Comparison of ENCODE assay signal across 28 cellular contexts in the genomic region with DNA sequence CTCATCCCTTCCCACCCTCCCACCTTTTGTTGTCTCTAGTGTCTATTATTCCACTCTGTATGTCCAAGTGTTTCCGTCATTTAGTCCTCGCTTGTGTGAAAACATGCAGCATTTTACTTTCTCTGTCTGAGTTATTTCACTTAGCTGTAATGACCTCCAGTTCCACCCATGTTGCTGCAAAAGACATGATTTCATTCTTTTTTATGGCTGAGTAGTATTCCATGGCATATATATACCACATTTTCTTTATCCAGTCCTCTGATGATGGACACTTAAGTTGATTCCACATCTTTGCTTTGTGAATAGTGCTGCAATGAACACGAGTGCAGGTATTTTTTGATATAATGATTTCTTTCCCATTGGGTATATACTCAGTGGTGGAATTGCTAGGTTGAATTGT.
"Had no signal": no experiment of that assay in that cellular context is flagged by ENCODE, and none has a peak within 500 bp of the region (broad histone marks: within the 10 kb centered on the region; RNA-seq: fewer than 3 reads in every experiment).

No MANE protein-coding gene starts in this region.

- H3K4me3 ChIP-seq: stomach, suprapubic skin, testis, thoracic aorta, thyroid gland, tibial artery, tibial nerve, transverse colon, upper lobe of left lung, upper lobe of right lung, uterus, vagina had no signal

- H3K36me3 Mint-ChIP-seq: stimulated activated effector memory CD8-positive, alpha-beta T cell treated with anti-CD3 and anti-CD28 coated beads, Interleukin-12 subunit alpha, Interleukin-12 subunit beta, amount 100 ng/mL, for 72 hours had no signal

- H3K9me3 Mint-ChIP-seq: stimulated activated effector memory CD8-positive, alpha-beta T cell treated with anti-CD3 and anti-CD28 coated beads, Interleukin-12 subunit alpha, Interleukin-12 subunit beta, amount 100 ng/mL, for 72 hours; type B pancreatic cell had no signal

- H3K27me3 ChIP-seq: stomach, suprapubic skin, testis, thyroid gland, tibial artery, tibial nerve, transverse colon, upper lobe of left lung, upper lobe of right lung, uterus, vagina had no signal

- H3K27ac Mint-ChIP-seq: stimulated activated effector memory CD8-positive, alpha-beta T cell treated with anti-CD3 and anti-CD28 coated beads, Interleukin-12 subunit alpha, Interleukin-12 subunit beta, amount 100 ng/mL, for 72 hours; stimulated activated memory B cell treated with anti-CD40 and anti-IgM and Interleukin-4, amounts not matched to agents 10 μg/mL and 1 μg/mL and 100 μg/mL, for 72 hours; stimulated activated naive B cell treated with anti-CD40 and anti-IgM and Interleukin-4, amounts not matched to agents 10 μg/mL and 1 μg/mL and 100 μg/mL, for 72 hours; stimulated activated naive CD8-positive, alpha-beta T cell treated with anti-CD3 and anti-CD28 coated beads, Interleukin-15, Interleukin-2, amounts not matched to agents 100 ng/mL and 50 ng/mL, for 24 hours; type B pancreatic cell had no signal

- DNase-seq: stimulated activated CD4-positive, alpha-beta T cell treated with anti-CD3 and anti-CD28 coated beads, Interleukin-2, amount 100 ng/mL, for 48 hours; stimulated activated CD4-positive, alpha-beta T cell treated with anti-CD3 and anti-CD28 coated beads, Interleukin-4, amount 100 ng/mL, for 1 hour; stimulated activated CD4-positive, alpha-beta T cell treated with anti-CD3 and anti-CD28 coated beads, Interleukin-4, amount 100 ng/mL, for 24 hours; stimulated activated CD4-positive, alpha-beta T cell treated with anti-CD3 and anti-CD28 coated beads, Interleukin-4, amount 100 ng/mL, for 4 hours; stimulated activated CD8-positive, alpha-beta memory T cell treated with anti-CD3 and anti-CD28 coated beads, Interleukin-4, amount 100 ng/mL, for 48 hours; stimulated activated naive B cell treated with anti-CD40 and anti-IgM and Interleukin-4, amounts not matched to agents 10 μg/mL and 1 μg/mL and 100 μg/mL, for 72 hours; stimulated activated naive CD4-positive, alpha-beta T cell; stimulated activated naive CD4-positive, alpha-beta T cell treated with Interleukin-2 at 50 U/mL for 16 hours; stimulated activated naive CD8-positive, alpha-beta T cell treated with anti-CD3 and anti-CD28 coated beads, Interleukin-15, amount 100 ng/mL, for 72 hours; stimulated activated naive CD8-positive, alpha-beta T cell treated with anti-CD3 and anti-CD28 coated beads, Interleukin-15, Interleukin-2, amounts not matched to agents 100 U/mL and 50 U/mL, for 24 hours; stomach; substantia nigra; testis; thyroid gland; tibial artery; transverse colon; trophoblast cell; upper lobe of left lung; upper lobe of right lung; uterus had no signal

- H3K9me3 ChIP-seq: stomach, testis, thoracic aorta, thyroid gland, transverse colon, upper lobe of left lung, upper lobe of right lung, vagina had no signal

- H3K27ac ChIP-seq: stomach, suprapubic skin, testis, thoracic aorta, thyroid gland, tibial artery, tibial nerve, transverse colon, upper lobe of left lung, upper lobe of right lung, uterus, vagina had no signal

- H3K4me3 Mint-ChIP-seq: stimulated activated effector memory CD8-positive, alpha-beta T cell treated with anti-CD3 and anti-CD28 coated beads, Interleukin-12 subunit alpha, Interleukin-12 subunit beta, amount 100 ng/mL, for 72 hours; stimulated activated memory B cell treated with anti-CD40 and anti-IgM and Interleukin-4, amounts not matched to agents 10 μg/mL and 1 μg/mL and 100 μg/mL, for 72 hours; stimulated activated naive B cell treated with anti-CD40 and anti-IgM and Interleukin-4, amounts not matched to agents 10 μg/mL and 1 μg/mL and 100 μg/mL, for 72 hours; stimulated activated naive CD8-positive, alpha-beta T cell treated with anti-CD3 and anti-CD28 coated beads, Interleukin-15, amount 100 ng/mL, for 72 hours; stimulated activated naive CD8-positive, alpha-beta T cell treated with anti-CD3 and anti-CD28 coated beads, Interleukin-15, Interleukin-2, amounts not matched to agents 100 ng/mL and 50 ng/mL, for 24 hours; type B pancreatic cell had no signal

- H3K36me3 ChIP-seq: suprapubic skin, thoracic aorta, thyroid gland, transverse colon, upper lobe of left lung, upper lobe of right lung, uterus, vagina had no signal

- H3K4me1 Mint-ChIP-seq: stimulated activated memory B cell treated with anti-CD40 and anti-IgM and Interleukin-4, amounts not matched to agents 10 μg/mL and 1 μg/mL and 100 μg/mL, for 72 hours; stimulated activated naive CD8-positive, alpha-beta T cell treated with anti-CD3 and anti-CD28 coated beads, Interleukin-15, amount 100 ng/mL, for 72 hours had no signal

- ATAC-seq: stimulated activated effector memory CD8-positive, alpha-beta T cell treated with anti-CD3 and anti-CD28 coated beads, Interleukin-12 subunit alpha, Interleukin-12 subunit beta, amount 100 ng/mL, for 72 hours; stimulated activated memory B cell treated with anti-CD40 and anti-IgM and Interleukin-4, amounts not matched to agents 10 μg/mL and 1 μg/mL and 100 μg/mL, for 72 hours; stimulated activated naive B cell treated with anti-CD40 and anti-IgM and Interleukin-4, amounts not matched to agents 10 μg/mL and 1 μg/mL and 100 μg/mL, for 72 hours; stimulated activated naive CD8-positive, alpha-beta T cell treated with anti-CD3 and anti-CD28 coated beads, Interleukin-15, amount 100 ng/mL, for 72 hours; stimulated activated naive CD8-positive, alpha-beta T cell treated with anti-CD3 and anti-CD28 coated beads, Interleukin-15, Interleukin-2, amounts not matched to agents 100 U/mL and 50 U/mL, for 24 hours; upper lobe of right lung had no signal

- H3K27me3 Mint-ChIP-seq: stimulated activated memory B cell treated with anti-CD40 and anti-IgM and Interleukin-4, amounts not matched to agents 10 μg/mL and 1 μg/mL and 100 μg/mL, for 72 hours; stimulated activated naive B cell treated with anti-CD40 and anti-IgM and Interleukin-4, amounts not matched to agents 10 μg/mL and 1 μg/mL and 100 μg/mL, for 72 hours; stimulated activated naive CD8-positive, alpha-beta T cell treated with anti-CD3 and anti-CD28 coated beads, Interleukin-15, amount 100 ng/mL, for 72 hours; stimulated activated naive CD8-positive, alpha-beta T cell treated with anti-CD3 and anti-CD28 coated beads, Interleukin-15, Interleukin-2, amounts not matched to agents 100 ng/mL and 50 ng/mL, for 24 hours; type B pancreatic cell had no signal

- H3K4me1 ChIP-seq: stomach, suprapubic skin, testis, thyroid gland, tibial nerve, transverse colon, upper lobe of left lung, upper lobe of right lung, uterus, vagina had no signal
